In the genomic region with DNA sequence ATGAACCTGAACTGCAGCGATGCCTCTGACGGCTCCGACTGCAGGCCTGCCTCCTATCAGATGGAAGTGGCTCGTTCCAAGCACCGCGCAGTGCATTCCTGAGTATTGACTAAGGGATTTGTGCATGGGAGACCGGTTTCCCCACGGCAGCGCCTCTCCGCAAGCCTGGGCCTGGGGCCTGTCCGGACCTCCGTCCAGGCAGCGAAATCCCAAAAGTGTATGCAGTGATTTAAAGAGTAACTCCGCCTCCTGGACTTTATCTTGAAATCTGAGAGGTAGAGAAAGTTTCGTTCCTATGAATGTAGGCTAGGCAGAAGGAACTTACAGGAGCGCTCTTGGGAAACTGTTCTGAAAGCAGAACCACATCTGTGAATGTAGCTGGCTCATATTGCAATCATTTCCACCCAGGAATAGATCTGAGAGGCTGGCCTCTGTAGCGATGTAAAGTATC, we compare ENCODE assay signal across 8 cellular contexts.
DNase-seq lines count a peak whose midpoint lies in the region; ATAC-seq and TF ChIP-seq lines count a peak whose summit lies in the region.

No MANE protein-coding gene starts in this region.

- no peaks in the 10 kb centered on the region for H3K36me3 ChIP-seq in PC-9 (ENCODE audit: low read depth)
- no peaks in the 10 kb centered on the region for H3K36me3 ChIP-seq in CD8-positive, alpha-beta T cell (ENCODE audit: insufficient read depth, low read length)

- CTCF ChIA-PET in AG04449 (lab: Yijun Ruan, JAX) (interaction anchor here (1.6 kb wide), 1 partner anchor 20 kb away, joined by 3 read pairs; no protein-coding TSS in a partner anchor), PC-9 (lab: Charles Lee) (no interaction called here)
- CTCF ChIA-PET in CD8-positive, alpha-beta T cell (lab: Charles Lee) = no interaction called here

- H3K27me3 Mint-ChIP-seq in CD8-positive, alpha-beta T cell (ENCODE audit: low read depth) = peaks cover 20% of the 10 kb centered on the region

- H3K4me3 ChIP-seq in AG04449 (ENCODE audit: low read depth, low read length) (peak overlapping the region; percentile 46), PC-9 (peak overlapping the region; percentile 46), fibroblast of villous mesenchyme (ENCODE audit: low read depth, low read length) (peak overlapping the region; percentile 34)
- H3K4me3 ChIP-seq in CD8-positive, alpha-beta T cell (ENCODE audit: low read depth, low read length) = no peak overlapping the region

- no peak overlapping the region for H3K27ac Mint-ChIP-seq in CD8-positive, alpha-beta T cell

- BruUV-seq in PC-9 (replicated peaks; lab: Mats Ljungman, UMichigan) = no TSS peak

- intact Hi-C loops in PC-9 (cut with micrococcal nuclease; ENCODE audit: unreplicated experiment) = loop anchor here (1.0 kb wide), 2 partner anchors 39 to 116 kb away; no protein-coding TSS in a partner anchor
- intact Hi-C loops in CD8-positive, alpha-beta T cell (cut with DNase I, micrococcal nuclease) = no loop called here

- no peaks in the 10 kb centered on the region for H3K9me2 ChIP-seq in PC-9 (ENCODE audit: insufficient read depth)

- H2AFZ ChIP-seq in PC-9 = peak overlapping the region; percentile 66

- H3K4me1 Mint-ChIP-seq in CD8-positive, alpha-beta T cell (ENCODE audit: low read depth) = no peaks in the 10 kb centered on the region

- H3K4me1 ChIP-seq in PC-9 (replicated peaks; ENCODE audit: insufficient read depth) = peaks cover 16% of the 10 kb centered on the region
- no peaks in the 10 kb centered on the region for H3K4me1 ChIP-seq in CD8-positive, alpha-beta T cell (ENCODE audit: insufficient read depth, low read length)

- no peaks in the 10 kb centered on the region for H3K36me3 Mint-ChIP-seq in CD8-positive, alpha-beta T cell

- POLR2A ChIA-PET in AG04449 (lab: Yijun Ruan, JAX) (no interaction called here), PC-9 (lab: Charles Lee; ENCODE audit: unreplicated experiment) (no interaction called here)
- POLR2A ChIA-PET in CD8-positive, alpha-beta T cell (lab: Charles Lee) = no interaction called here

- no peak overlapping the region for H3K4me3 Mint-ChIP-seq in CD8-positive, alpha-beta T cell

- H3F3A ChIP-seq in PC-9 (ENCODE audit: insufficient read depth, low read depth) = peaks cover 3% of the 10 kb centered on the region; the same call in 1 of the 2 replicates

- no peak for ATAC-seq in CD8-positive, alpha-beta T cell
- no peak for ATAC-seq in GM18498 (IDR thresholded peaks at IDR 0.05; ENCODE audit: unreplicated experiment)

- H3K4me2 ChIP-seq in PC-9 = peak overlapping the region; percentile 74

- DNase-seq in AG04449 (ENCODE audit: low read depth, low spot score) = peak; percentile 69
- DNase-seq in PC-9 = peak; percentile 87 to 91
- DNase-seq in fibroblast of villous mesenchyme (ENCODE audit: low read depth) = peak; percentile 93
- DNase-seq in non-pigmented ciliary epithelial cell (ENCODE audit: low read depth) = peak; percentile 91
- no peak for DNase-seq in activated CD8-positive, alpha-beta memory T cell treated with anti-CD3 and anti-CD28 coated beads for 24 hours
- no peak for DNase-seq in OCI-M2 (lab: John Stamatoyannopoulos, UW; ENCODE audit: unreplicated experiment)
- DNase-seq in CD8-positive, alpha-beta T cell = no peak

- no peaks in the 10 kb centered on the region for H3K27me3 ChIP-seq in PC-9 (ENCODE audit: insufficient read depth, low read depth)
- no peaks in the 10 kb centered on the region for H3K27me3 ChIP-seq in CD8-positive, alpha-beta T cell (ENCODE audit: insufficient read depth, low read length)

- H3K9me3 ChIP-seq in PC-9 (ENCODE audit: insufficient read depth, low read depth) = no peaks in the 10 kb centered on the region
- no peaks in the 10 kb centered on the region for H3K9me3 ChIP-seq in CD8-positive, alpha-beta T cell (ENCODE audit: low read length)

- H3K79me2 ChIP-seq in PC-9 (ENCODE audit: low read depth) = no peaks in the 10 kb centered on the region

- no peak for TF ChIP-seq CTCF in AG04449 (IDR thresholded peaks at IDR 0.05; ENCODE audit: insufficient read depth, low read length, missing control alignments)
- no peak for TF ChIP-seq CTCF in PC-9 (conservative IDR thresholded peaks at IDR 0.05)
- no peak for TF ChIP-seq CTCF in fibroblast of villous mesenchyme (IDR thresholded peaks at IDR 0.05; ENCODE audit: insufficient read depth, low read depth, low read length)
- TF ChIP-seq CTCF in CD8-positive, alpha-beta T cell (IDR thresholded peaks at IDR 0.05) = no peak

- peak overlapping the region; percentile 60 for H3K27ac ChIP-seq in PC-9
- no peak overlapping the region for H3K27ac ChIP-seq in CD8-positive, alpha-beta T cell (ENCODE audit: low read depth, low read length)

- H3K9me3 Mint-ChIP-seq in CD8-positive, alpha-beta T cell = no peaks in the 10 kb centered on the region

- H4K20me1 ChIP-seq in PC-9 (ENCODE audit: insufficient read depth) = no peaks in the 10 kb centered on the region

Comparison
In these comparisons a context has a peak if more than half of its experiments do, and no peak if none do; other contexts are left out.
1. DNase-seq: peak in AG04449 (single experiment), PC-9 (2 of 2), fibroblast of villous mesenchyme (single experiment) and non-pigmented ciliary epithelial cell (single experiment); none in activated CD8-positive, alpha-beta memory T cell treated with anti-CD3 and anti-CD28 coated beads for 24 hours (single experiment), OCI-M2 (single experiment) and CD8-positive, alpha-beta T cell (0 of 7).